28 cellular contexts compared by ENCODE assay signal in the genomic region with DNA sequence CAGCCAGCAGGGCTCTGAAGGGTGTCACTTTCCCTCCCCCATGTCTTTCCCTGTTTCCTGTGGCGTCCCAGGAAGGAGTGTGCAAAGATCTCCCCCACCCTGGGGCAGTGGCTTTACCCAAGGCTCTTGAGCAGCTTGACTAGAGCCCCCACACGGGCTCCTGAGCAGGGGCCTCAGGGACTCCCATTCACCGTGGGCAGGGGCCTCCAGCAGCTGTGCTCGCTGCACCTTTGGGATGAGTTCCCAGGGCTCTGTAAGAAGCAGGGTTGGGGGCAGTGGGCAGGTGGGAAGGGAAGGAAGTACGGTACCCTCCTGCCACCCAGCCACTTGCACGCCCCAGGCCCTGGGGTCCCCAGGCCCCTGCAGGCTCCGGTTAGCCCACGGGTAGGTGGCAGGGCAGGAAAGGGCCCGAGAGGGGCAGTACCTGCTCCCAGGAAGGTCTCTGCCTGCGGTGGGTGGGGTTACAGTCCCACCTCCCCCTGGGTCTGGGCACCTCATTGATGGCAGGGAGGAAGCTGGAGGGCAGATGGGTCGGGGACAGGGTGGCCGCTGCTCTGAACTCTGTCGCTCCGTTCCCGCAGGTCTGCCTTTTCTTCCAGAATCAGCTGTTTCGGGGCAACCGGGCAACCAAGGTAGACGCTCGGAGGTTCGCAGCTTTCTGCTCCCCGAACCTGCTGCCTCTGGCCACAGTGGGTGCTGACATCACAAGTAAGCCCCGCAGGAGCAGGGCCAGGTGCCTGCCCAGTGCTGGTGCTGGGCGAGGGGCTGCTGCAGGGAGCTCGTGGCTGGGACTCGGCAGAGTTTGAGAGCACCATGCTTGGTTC. TPM values are rescaled to one million over a fixed set of nuclear protein-coding genes. Genes with fewer than 3 reads are reported as not detected.
"Had no signal": no experiment of that assay in that cellular context is flagged by ENCODE, and none has a peak within 500 bp of the region (broad histone marks: within the 10 kb centered on the region; RNA-seq: fewer than 3 reads in every experiment).

No MANE protein-coding gene starts in this region.

- H3K4me3 ChIP-seq: adrenal gland, ascending aorta, cardiac muscle cell, tibial nerve had no signal

- H3K4me1 ChIP-seq: adrenal gland, ascending aorta had no signal

- H3K9me3 ChIP-seq: adrenal gland, ascending aorta, tibial nerve had no signal

- H3K27me3 Mint-ChIP-seq: activated naive CD8-positive, alpha-beta T cell treated with anti-CD3 and anti-CD28 coated beads for 36 hours had no signal

- H3K9me3 Mint-ChIP-seq: activated naive CD8-positive, alpha-beta T cell treated with anti-CD3 and anti-CD28 coated beads for 36 hours; endodermal cell; memory B cell; naive thymus-derived CD8-positive, alpha-beta T cell; T-helper 1 cell treated with Interleukin-12 subunit alpha and Interleukin-12 subunit beta and Interleukin-4 antibody, amounts not matched to agents 30 μg/mL and 1 μg/mL, for 36 hours had no signal

- FAIRE-seq: TTC549, urothelium cell line had no signal

- H3K27ac Mint-ChIP-seq: activated naive CD8-positive, alpha-beta T cell treated with anti-CD3 and anti-CD28 coated beads for 36 hours; brain; endodermal cell; memory B cell; naive thymus-derived CD8-positive, alpha-beta T cell; progenitor cell of endocrine pancreas; T-helper 1 cell treated with Interleukin-12 subunit alpha and Interleukin-12 subunit beta and Interleukin-4 antibody, amounts not matched to agents 30 μg/mL and 1 μg/mL, for 36 hours had no signal

- H3K4me3 Mint-ChIP-seq: activated naive CD8-positive, alpha-beta T cell treated with anti-CD3 and anti-CD28 coated beads for 36 hours; brain; endodermal cell; memory B cell; naive thymus-derived CD8-positive, alpha-beta T cell; T-helper 1 cell treated with Interleukin-12 subunit alpha and Interleukin-12 subunit beta and Interleukin-4 antibody, amounts not matched to agents 30 μg/mL and 1 μg/mL, for 36 hours had no signal

- H3K27me3 ChIP-seq: ascending aorta, cardiac muscle cell had no signal

- DNase-seq: activated CD4-positive, alpha-beta T cell treated with anti-CD3 and anti-CD28 coated beads for 4 hours; activated CD4-positive, alpha-beta T cell treated with anti-CD3 and anti-CD28 coated beads, Interleukin-2, amount 50 U/mL, for 4 hours; activated effector memory CD4-positive, alpha-beta T cell treated with Interleukin-2 at 50 U/mL for 16 hours; activated naive CD4-positive, alpha-beta T cell treated with Interleukin-2 at 50 U/mL for 16 hours; activated naive CD8-positive, alpha-beta T cell treated with anti-CD3 and anti-CD28 coated beads for 36 hours; activated T-cell treated with anti-CD3 and anti-CD28 coated beads for 4 hours; adrenal gland; cortex of kidney; foreskin fibroblast; midbrain; stimulated activated naive CD4-positive, alpha-beta T cell; SW 1271; T-helper 9 cell had no signal

- H3K27ac ChIP-seq: adrenal gland, ascending aorta, cardiac muscle cell, tibial nerve, VCaP had no signal

- H3K36me3 Mint-ChIP-seq: activated naive CD8-positive, alpha-beta T cell treated with anti-CD3 and anti-CD28 coated beads for 36 hours; brain; memory B cell; naive thymus-derived CD8-positive, alpha-beta T cell had no signal

- ATAC-seq: esophagus mucosa; naive thymus-derived CD8-positive, alpha-beta T cell had no signal

- H3K36me3 ChIP-seq: adrenal gland, ascending aorta, cardiac muscle cell, tibial nerve had no signal

RNA-seq across cellular contexts. Expression of a gene that starts 13.0 kb away (rescaled TPM):
- total RNA-seq: activated naive CD8-positive, alpha-beta T cell treated with anti-CD3 and anti-CD28 coated beads for 36 hours; ascending aorta; chondrocyte; naive thymus-derived CD8-positive, alpha-beta T cell; osteocyte; progenitor cell of endocrine pancreas had no signal
- polyA plus RNA-seq: naive thymus-derived CD8-positive, alpha-beta T cell had no signal

RNA-seq across cellular contexts. Expression of a gene that starts 39.9 kb away (rescaled TPM):
- polyA plus RNA-seq: naive thymus-derived CD8-positive, alpha-beta T cell had no signal
